In the genomic region with DNA sequence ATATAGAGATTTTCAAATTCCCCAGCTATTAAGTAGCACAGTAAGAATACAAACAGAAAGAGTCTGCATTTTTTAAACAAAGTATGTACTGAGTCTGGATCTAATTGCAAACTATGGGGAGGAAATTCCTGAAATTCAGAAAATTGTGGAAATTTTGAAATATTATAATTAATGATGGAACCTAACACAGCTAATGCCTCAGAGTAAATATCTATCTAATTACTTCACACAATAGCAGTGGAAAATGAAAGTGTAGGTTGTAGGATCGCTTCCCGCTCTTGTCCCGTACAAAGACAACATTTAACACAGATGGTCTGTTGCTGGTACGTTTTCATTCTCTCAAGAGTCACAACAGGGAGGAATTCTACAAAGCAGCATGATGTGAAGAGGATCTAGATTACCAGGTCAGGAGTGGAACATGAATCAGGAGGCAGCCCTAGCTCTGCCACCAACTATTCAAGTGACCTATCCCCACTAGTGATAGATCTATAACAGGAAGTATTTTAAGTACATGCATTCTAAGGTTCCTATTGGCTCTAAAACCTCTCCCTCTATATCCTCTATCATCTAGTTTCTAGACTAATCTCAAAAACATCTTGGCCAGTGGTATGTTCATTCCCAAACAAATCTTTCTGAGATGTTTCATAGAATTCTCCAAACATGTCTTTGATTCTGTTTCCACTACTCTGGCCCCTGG, we compare ENCODE assay signal across 3 cellular contexts.
TF ChIP-seq lines count a peak whose summit lies in the region.

No MANE protein-coding gene starts in this region.

TF ChIP-seq in SK-N-SH, 30 proteins besides CTCF, POLR2A, EP300 and RAD21:
- TF ChIP-seq, protein P1, sequence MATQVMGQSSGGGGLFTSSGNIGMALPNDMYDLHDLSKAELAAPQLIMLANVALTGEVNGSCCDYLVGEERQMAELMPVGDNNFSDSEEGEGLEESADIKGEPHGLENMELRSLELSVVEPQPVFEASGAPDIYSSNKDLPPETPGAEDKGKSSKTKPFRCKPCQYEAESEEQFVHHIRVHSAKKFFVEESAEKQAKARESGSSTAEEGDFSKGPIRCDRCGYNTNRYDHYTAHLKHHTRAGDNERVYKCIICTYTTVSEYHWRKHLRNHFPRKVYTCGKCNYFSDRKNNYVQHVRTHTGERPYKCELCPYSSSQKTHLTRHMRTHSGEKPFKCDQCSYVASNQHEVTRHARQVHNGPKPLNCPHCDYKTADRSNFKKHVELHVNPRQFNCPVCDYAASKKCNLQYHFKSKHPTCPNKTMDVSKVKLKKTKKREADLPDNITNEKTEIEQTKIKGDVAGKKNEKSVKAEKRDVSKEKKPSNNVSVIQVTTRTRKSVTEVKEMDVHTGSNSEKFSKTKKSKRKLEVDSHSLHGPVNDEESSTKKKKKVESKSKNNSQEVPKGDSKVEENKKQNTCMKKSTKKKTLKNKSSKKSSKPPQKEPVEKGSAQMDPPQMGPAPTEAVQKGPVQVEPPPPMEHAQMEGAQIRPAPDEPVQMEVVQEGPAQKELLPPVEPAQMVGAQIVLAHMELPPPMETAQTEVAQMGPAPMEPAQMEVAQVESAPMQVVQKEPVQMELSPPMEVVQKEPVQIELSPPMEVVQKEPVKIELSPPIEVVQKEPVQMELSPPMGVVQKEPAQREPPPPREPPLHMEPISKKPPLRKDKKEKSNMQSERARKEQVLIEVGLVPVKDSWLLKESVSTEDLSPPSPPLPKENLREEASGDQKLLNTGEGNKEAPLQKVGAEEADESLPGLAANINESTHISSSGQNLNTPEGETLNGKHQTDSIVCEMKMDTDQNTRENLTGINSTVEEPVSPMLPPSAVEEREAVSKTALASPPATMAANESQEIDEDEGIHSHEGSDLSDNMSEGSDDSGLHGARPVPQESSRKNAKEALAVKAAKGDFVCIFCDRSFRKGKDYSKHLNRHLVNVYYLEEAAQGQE (IDR thresholded peaks at IDR 0.05; ENCODE audit: low read depth, low read length) = no peak
- no peak for TF ChIP-seq TAF1 (IDR thresholded peaks at IDR 0.05; ENCODE audit: borderline replicate concordance, low read depth, low read length)
- TF ChIP-seq, protein P2, sequence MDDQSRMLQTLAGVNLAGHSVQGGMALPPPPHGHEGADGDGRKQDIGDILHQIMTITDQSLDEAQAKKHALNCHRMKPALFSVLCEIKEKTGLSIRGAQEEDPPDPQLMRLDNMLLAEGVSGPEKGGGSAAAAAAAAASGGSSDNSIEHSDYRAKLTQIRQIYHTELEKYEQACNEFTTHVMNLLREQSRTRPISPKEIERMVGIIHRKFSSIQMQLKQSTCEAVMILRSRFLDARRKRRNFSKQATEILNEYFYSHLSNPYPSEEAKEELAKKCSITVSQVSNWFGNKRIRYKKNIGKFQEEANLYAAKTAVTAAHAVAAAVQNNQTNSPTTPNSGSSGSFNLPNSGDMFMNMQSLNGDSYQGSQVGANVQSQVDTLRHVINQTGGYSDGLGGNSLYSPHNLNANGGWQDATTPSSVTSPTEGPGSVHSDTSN (IDR thresholded peaks at IDR 0.05) = no peak
- TF ChIP-seq, protein P3, sequence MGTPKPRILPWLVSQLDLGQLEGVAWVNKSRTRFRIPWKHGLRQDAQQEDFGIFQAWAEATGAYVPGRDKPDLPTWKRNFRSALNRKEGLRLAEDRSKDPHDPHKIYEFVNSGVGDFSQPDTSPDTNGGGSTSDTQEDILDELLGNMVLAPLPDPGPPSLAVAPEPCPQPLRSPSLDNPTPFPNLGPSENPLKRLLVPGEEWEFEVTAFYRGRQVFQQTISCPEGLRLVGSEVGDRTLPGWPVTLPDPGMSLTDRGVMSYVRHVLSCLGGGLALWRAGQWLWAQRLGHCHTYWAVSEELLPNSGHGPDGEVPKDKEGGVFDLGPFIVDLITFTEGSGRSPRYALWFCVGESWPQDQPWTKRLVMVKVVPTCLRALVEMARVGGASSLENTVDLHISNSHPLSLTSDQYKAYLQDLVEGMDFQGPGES (IDR thresholded peaks at IDR 0.05; ENCODE audit: low read depth, low read length) = no peak
- TF ChIP-seq NFIC (IDR thresholded peaks at IDR 0.05; ENCODE audit: borderline replicate concordance) = no peak
- TF ChIP-seq POLR2AphosphoS5 (IDR thresholded peaks at IDR 0.05; ENCODE audit: low read depth, low read length) = no peak
- TF ChIP-seq MEF2A (IDR thresholded peaks at IDR 0.05; ENCODE audit: borderline replicate concordance, low read depth) = no peak
- TF ChIP-seq RXRA (IDR thresholded peaks at IDR 0.05; ENCODE audit: borderline replicate concordance, low read depth) = no peak
- no peak for TF ChIP-seq ELF1 (IDR thresholded peaks at IDR 0.05)
- no peak for TF ChIP-seq EZH2phosphoT487 (IDR thresholded peaks at IDR 0.05; ENCODE audit: borderline replicate concordance, low read depth)
TF ChIP-seq in SK-N-SH: peak in this region for 0.

TF ChIP-seq in SK-N-SH treated with all-trans-retinoic acid at 6 μM for 48 hours, 23 proteins besides CTCF, POLR2A, EP300 and RAD21:
- TF ChIP-seq ZNF70 (CRISPR knock-in tag; IDR thresholded peaks at IDR 0.05) = no peak
- TF ChIP-seq ZFP30 (CRISPR knock-in tag; IDR thresholded peaks at IDR 0.05) = no peak
- no peak for TF ChIP-seq PPARA (CRISPR knock-in tag; IDR thresholded peaks at IDR 0.05; ENCODE audit: borderline replicate concordance)
- TF ChIP-seq ZC3H10 (CRISPR knock-in tag; IDR thresholded peaks at IDR 0.05) = no peak
- TF ChIP-seq SNAI2 (CRISPR knock-in tag; IDR thresholded peaks at IDR 0.05) = no peak
- TF ChIP-seq, protein P4, sequence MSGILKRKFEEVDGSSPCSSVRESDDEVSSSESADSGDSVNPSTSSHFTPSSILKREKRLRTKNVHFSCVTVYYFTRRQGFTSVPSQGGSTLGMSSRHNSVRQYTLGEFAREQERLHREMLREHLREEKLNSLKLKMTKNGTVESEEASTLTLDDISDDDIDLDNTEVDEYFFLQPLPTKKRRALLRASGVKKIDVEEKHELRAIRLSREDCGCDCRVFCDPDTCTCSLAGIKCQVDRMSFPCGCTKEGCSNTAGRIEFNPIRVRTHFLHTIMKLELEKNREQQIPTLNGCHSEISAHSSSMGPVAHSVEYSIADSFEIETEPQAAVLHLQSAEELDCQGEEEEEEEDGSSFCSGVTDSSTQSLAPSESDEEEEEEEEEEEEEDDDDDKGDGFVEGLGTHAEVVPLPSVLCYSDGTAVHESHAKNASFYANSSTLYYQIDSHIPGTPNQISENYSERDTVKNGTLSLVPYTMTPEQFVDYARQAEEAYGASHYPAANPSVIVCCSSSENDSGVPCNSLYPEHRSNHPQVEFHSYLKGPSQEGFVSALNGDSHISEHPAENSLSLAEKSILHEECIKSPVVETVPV (CRISPR knock-in tag; IDR thresholded peaks at IDR 0.05) = no peak
- TF ChIP-seq, protein P5, sequence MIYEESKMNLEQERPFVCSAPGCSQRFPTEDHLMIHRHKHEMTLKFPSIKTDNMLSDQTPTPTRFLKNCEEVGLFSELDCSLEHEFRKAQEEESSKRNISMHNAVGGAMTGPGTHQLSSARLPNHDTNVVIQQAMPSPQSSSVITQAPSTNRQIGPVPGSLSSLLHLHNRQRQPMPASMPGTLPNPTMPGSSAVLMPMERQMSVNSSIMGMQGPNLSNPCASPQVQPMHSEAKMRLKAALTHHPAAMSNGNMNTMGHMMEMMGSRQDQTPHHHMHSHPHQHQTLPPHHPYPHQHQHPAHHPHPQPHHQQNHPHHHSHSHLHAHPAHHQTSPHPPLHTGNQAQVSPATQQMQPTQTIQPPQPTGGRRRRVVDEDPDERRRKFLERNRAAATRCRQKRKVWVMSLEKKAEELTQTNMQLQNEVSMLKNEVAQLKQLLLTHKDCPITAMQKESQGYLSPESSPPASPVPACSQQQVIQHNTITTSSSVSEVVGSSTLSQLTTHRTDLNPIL (CRISPR knock-in tag; IDR thresholded peaks at IDR 0.05; ENCODE audit: low read depth) = no peak
- TF ChIP-seq, protein P6, sequence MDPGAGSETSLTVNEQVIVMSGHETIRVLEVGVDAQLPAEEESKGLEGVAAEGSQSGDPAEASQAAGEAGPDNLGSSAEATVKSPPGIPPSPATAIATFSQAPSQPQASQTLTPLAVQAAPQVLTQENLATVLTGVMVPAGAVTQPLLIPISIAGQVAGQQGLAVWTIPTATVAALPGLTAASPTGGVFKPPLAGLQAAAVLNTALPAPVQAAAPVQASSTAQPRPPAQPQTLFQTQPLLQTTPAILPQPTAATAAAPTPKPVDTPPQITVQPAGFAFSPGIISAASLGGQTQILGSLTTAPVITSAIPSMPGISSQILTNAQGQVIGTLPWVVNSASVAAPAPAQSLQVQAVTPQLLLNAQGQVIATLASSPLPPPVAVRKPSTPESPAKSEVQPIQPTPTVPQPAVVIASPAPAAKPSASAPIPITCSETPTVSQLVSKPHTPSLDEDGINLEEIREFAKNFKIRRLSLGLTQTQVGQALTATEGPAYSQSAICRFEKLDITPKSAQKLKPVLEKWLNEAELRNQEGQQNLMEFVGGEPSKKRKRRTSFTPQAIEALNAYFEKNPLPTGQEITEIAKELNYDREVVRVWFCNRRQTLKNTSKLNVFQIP (CRISPR knock-in tag; IDR thresholded peaks at IDR 0.05; ENCODE audit: borderline replicate concordance, low read depth) = no peak
- no peak for TF ChIP-seq GLIS3 (CRISPR knock-in tag; IDR thresholded peaks at IDR 0.05)
- TF ChIP-seq ZNF8 (CRISPR knock-in tag; IDR thresholded peaks at IDR 0.05) = no peak
- TF ChIP-seq ISL1 (CRISPR knock-in tag; IDR thresholded peaks at IDR 0.05) = no peak
TF ChIP-seq in SK-N-SH treated with all-trans-retinoic acid at 6 μM for 48 hours: peak in this region for 0.

TF ChIP-seq in HepG2, 621 proteins besides CTCF, POLR2A, EP300 and RAD21:
- 0 out of 2 replicates have a peak, but pooled peaks have one; percentile 24 for TF ChIP-seq ZNF629 (CRISPR knock-in tag; conservative IDR thresholded peaks at IDR 0.05)
- TF ChIP-seq ZNF567 (CRISPR knock-in tag; IDR thresholded peaks at IDR 0.05; ENCODE audit: borderline replicate concordance) = no peak
- TF ChIP-seq KDM3A (CRISPR knock-in tag; IDR thresholded peaks at IDR 0.05; ENCODE audit: low read depth) = 0 out of 2 replicates have a peak, but pooled peaks have one; percentile 12
